ENCODE assay signal across 24 cellular contexts in genomic region chr2:8451273-8451672, GRCh38.
"Had no signal": no experiment of that assay in that cellular context is flagged by ENCODE, and none has a peak within 500 bp of the region (broad histone marks: within the 10 kb centered on the region; RNA-seq: fewer than 3 reads in every experiment).

No MANE protein-coding gene starts in this region.

- H3K27ac ChIP-seq: Peyer's patch, RWPE1 had no signal

- H3K36me3 ChIP-seq: Peyer's patch had no signal

- DNase-seq: activated B cell treated with CpG ODN at 0.5 μM for 24 hours; activated CD4-positive, alpha-beta memory T cell treated with anti-CD3 and anti-CD28 coated beads for 36 hours; activated CD4-positive, alpha-beta T cell treated with anti-CD3 and anti-CD28 coated beads, Interleukin-2, amount 10 ng/mL, durations not matched to agents 7 days and 5 days; activated effector memory CD4-positive, alpha-beta T cell treated with anti-CD3 and anti-CD28 coated beads, Interleukin-2, amount 50 U/mL, for 16 hours; activated naive CD4-positive, alpha-beta T cell treated with anti-CD3 and anti-CD28 coated beads for 36 hours; activated naive CD8-positive, alpha-beta T cell treated with anti-CD3 and anti-CD28 coated beads for 36 hours; activated T-cell treated with anti-CD3 and anti-CD28 coated beads, Interleukin-2, amount 50 U/mL, for 24 hours; anterior cingulate cortex; central memory CD4-positive, alpha-beta T cell; IMR-90; Kasumi-1; KBM-7; NCI-H1048; NCI-H146; NCI-H187 treated with DMSO at 0.1 percent for 48 hours; NCI-H2081 treated with DMSO at 0.1 percent for 48 hours; NCI-H446; NCI-H524; Peyer's patch; SHP77 treated with DMSO at 0.1 percent for 48 hours; T-helper 2 cell; T1000 had no signal

- H3K4me3 Mint-ChIP-seq: activated B cell treated with CpG ODN at 0.5 μM for 24 hours; activated CD4-positive, alpha-beta memory T cell treated with anti-CD3 and anti-CD28 coated beads for 36 hours; activated CD4-positive, alpha-beta T cell treated with anti-CD3 and anti-CD28 coated beads, Interleukin-2, amount 10 ng/mL, durations not matched to agents 7 days and 5 days; activated naive CD4-positive, alpha-beta T cell treated with anti-CD3 and anti-CD28 coated beads for 36 hours; activated naive CD8-positive, alpha-beta T cell treated with anti-CD3 and anti-CD28 coated beads for 36 hours; activated T-cell treated with anti-CD3 and anti-CD28 coated beads, Interleukin-2, amount 50 U/mL, for 24 hours; activated T-helper 1 cell treated with anti-CD3 and anti-CD28 coated beads, Interleukin-12 subunit alpha, Interleukin-12 subunit beta, Interleukin-2, Interleukin-4 antibody, amounts not matched to agents 30 ng/mL and 10 ng/mL and 1 ng/mL, durations not matched to agents 14 hours and 24 hours and 36 hours had no signal

- H3K27me3 Mint-ChIP-seq: activated CD4-positive, alpha-beta memory T cell treated with anti-CD3 and anti-CD28 coated beads for 36 hours; activated T-cell treated with anti-CD3 and anti-CD28 coated beads, Interleukin-2, amount 50 U/mL, for 24 hours had no signal

- H3K27ac Mint-ChIP-seq: activated B cell treated with CpG ODN at 0.5 μM for 24 hours; activated CD4-positive, alpha-beta memory T cell treated with anti-CD3 and anti-CD28 coated beads for 36 hours; activated CD4-positive, alpha-beta T cell treated with anti-CD3 and anti-CD28 coated beads, Interleukin-2, amount 10 ng/mL, durations not matched to agents 7 days and 5 days; activated naive CD4-positive, alpha-beta T cell treated with anti-CD3 and anti-CD28 coated beads for 36 hours; activated naive CD8-positive, alpha-beta T cell treated with anti-CD3 and anti-CD28 coated beads for 36 hours; activated T-cell treated with anti-CD3 and anti-CD28 coated beads, Interleukin-2, amount 50 U/mL, for 24 hours; activated T-helper 1 cell treated with anti-CD3 and anti-CD28 coated beads, Interleukin-12 subunit alpha, Interleukin-12 subunit beta, Interleukin-2, Interleukin-4 antibody, amounts not matched to agents 30 ng/mL and 10 ng/mL and 1 ng/mL, durations not matched to agents 14 hours and 24 hours and 36 hours had no signal

- H3K27me3 ChIP-seq: Peyer's patch had no signal

- H3K36me3 Mint-ChIP-seq: activated CD4-positive, alpha-beta memory T cell treated with anti-CD3 and anti-CD28 coated beads for 36 hours; activated naive CD8-positive, alpha-beta T cell treated with anti-CD3 and anti-CD28 coated beads for 36 hours had no signal

- H3K9me3 Mint-ChIP-seq: activated B cell treated with CpG ODN at 0.5 μM for 24 hours; activated CD4-positive, alpha-beta memory T cell treated with anti-CD3 and anti-CD28 coated beads for 36 hours; activated CD4-positive, alpha-beta T cell treated with anti-CD3 and anti-CD28 coated beads, Interleukin-2, amount 10 ng/mL, durations not matched to agents 7 days and 5 days; activated naive CD4-positive, alpha-beta T cell treated with anti-CD3 and anti-CD28 coated beads for 36 hours; activated naive CD8-positive, alpha-beta T cell treated with anti-CD3 and anti-CD28 coated beads for 36 hours; activated T-cell treated with anti-CD3 and anti-CD28 coated beads, Interleukin-2, amount 50 U/mL, for 24 hours; activated T-helper 1 cell treated with anti-CD3 and anti-CD28 coated beads, Interleukin-12 subunit alpha, Interleukin-12 subunit beta, Interleukin-2, Interleukin-4 antibody, amounts not matched to agents 30 ng/mL and 10 ng/mL and 1 ng/mL, durations not matched to agents 14 hours and 24 hours and 36 hours had no signal

- H3K9me3 ChIP-seq: Peyer's patch had no signal

- H3K4me3 ChIP-seq: Peyer's patch had no signal
